ENCODE assay signal across 1 cellular context in genomic region chr12:123033392-123034021, GRCh38.
TF ChIP-seq lines count a peak whose summit lies in the region.

No MANE protein-coding gene starts in this region.

TF ChIP-seq in K562, 482 proteins besides CTCF, POLR2A, EP300 and RAD21 (continues in another document):
- no peak for TF ChIP-seq USF2 (CRISPR knock-in tag; IDR thresholded peaks at IDR 0.05)
- TF ChIP-seq, protein P1, sequence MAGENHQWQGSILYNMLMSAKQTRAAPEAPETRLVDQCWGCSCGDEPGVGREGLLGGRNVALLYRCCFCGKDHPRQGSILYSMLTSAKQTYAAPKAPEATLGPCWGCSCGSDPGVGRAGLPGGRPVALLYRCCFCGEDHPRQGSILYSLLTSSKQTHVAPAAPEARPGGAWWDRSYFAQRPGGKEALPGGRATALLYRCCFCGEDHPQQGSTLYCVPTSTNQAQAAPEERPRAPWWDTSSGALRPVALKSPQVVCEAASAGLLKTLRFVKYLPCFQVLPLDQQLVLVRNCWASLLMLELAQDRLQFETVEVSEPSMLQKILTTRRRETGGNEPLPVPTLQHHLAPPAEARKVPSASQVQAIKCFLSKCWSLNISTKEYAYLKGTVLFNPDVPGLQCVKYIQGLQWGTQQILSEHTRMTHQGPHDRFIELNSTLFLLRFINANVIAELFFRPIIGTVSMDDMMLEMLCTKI (IDR thresholded peaks at IDR 0.05; ENCODE audit: partially characterized antibody): no peak
- no peak for TF ChIP-seq ELF1 (tag; IDR thresholded peaks at IDR 0.05)
- no peak for TF ChIP-seq ZNF140 (CRISPR knock-in tag; IDR thresholded peaks at IDR 0.05)
- no peak for TF ChIP-seq KLF13 (tag; IDR thresholded peaks at IDR 0.05; ENCODE audit: borderline replicate concordance, low read depth)
- TF ChIP-seq HNRNPL (IDR thresholded peaks at IDR 0.05; ENCODE audit: low read depth, low read length): no peak
- no peak for TF ChIP-seq POLR2B (IDR thresholded peaks at IDR 0.05; ENCODE audit: low read depth, partially characterized antibody)
- TF ChIP-seq TCFL5 (CRISPR knock-in tag; conservative IDR thresholded peaks at IDR 0.05): no peak
- peak; percentile 54; the same call in 1 of the 2 replicates for TF ChIP-seq ZNF592 (IDR thresholded peaks at IDR 0.05)
- no peak for TF ChIP-seq PHB (CRISPR knock-in tag; IDR thresholded peaks at IDR 0.05)
- TF ChIP-seq POLR2AphosphoS2 (IDR thresholded peaks at IDR 0.05; ENCODE audit: low read length): no peak
- TF ChIP-seq ZNF668 (CRISPR knock-in tag; IDR thresholded peaks at IDR 0.05): no peak
- TF ChIP-seq RFX1 (IDR thresholded peaks at IDR 0.05): no peak
- TF ChIP-seq ELK1 (CRISPR knock-in tag; IDR thresholded peaks at IDR 0.05): no peak
- peak; percentile 79 for TF ChIP-seq FOSL1 (tag; conservative IDR thresholded peaks at IDR 0.05)
- no peak for TF ChIP-seq ZC3H8 (IDR thresholded peaks at IDR 0.05)
- no peak for TF ChIP-seq NFIX (CRISPR knock-in tag; IDR thresholded peaks at IDR 0.05; ENCODE audit: low read depth)
- no peak for TF ChIP-seq HIVEP1 (CRISPR knock-in tag; IDR thresholded peaks at IDR 0.05)
- TF ChIP-seq CEBPG (CRISPR knock-in tag; IDR thresholded peaks at IDR 0.05): no peak; the same call in 1 of the 2 replicates
- no peak; a peak in 1 of 4 replicates for TF ChIP-seq CEBPG (tag; conservative IDR thresholded peaks at IDR 0.05 in 1 of 2, IDR thresholded peaks at IDR 0.05 in 1 of 2)
- TF ChIP-seq DACH1 (IDR thresholded peaks at IDR 0.05; ENCODE audit: partially characterized antibody): no peak
- no peak for TF ChIP-seq RBFOX2 (IDR thresholded peaks at IDR 0.05; ENCODE audit: low read depth, low read length)
- no peak for TF ChIP-seq BRF2 (IDR thresholded peaks at IDR 0.05; ENCODE audit: borderline replicate concordance, insufficient read depth, insufficient read length)
- TF ChIP-seq XRCC5 (IDR thresholded peaks at IDR 0.05; ENCODE audit: low read depth, low read length): no peak
- no peak for TF ChIP-seq U2AF1 (optimal IDR thresholded peaks at IDR 0.05; ENCODE audit: low read depth, low read length)
- peak; percentile 84 for TF ChIP-seq CBFA2T3 (IDR thresholded peaks at IDR 0.05)
- TF ChIP-seq SRSF3 (IDR thresholded peaks at IDR 0.05; ENCODE audit: insufficient read depth, low read length): no peak
- TF ChIP-seq ZNF282 (CRISPR knock-in tag; IDR thresholded peaks at IDR 0.05): no peak
- peak; percentile 21; the same call in 1 of the 2 replicates for TF ChIP-seq ZNF311 (CRISPR knock-in tag; IDR thresholded peaks at IDR 0.05)
- no peak for TF ChIP-seq HNRNPK (IDR thresholded peaks at IDR 0.05; ENCODE audit: low read depth, low read length, poor library complexity, severe bottlenecking)
- TF ChIP-seq ELF2 (CRISPR knock-in tag; IDR thresholded peaks at IDR 0.05): no peak
- TF ChIP-seq MNT (conservative IDR thresholded peaks at IDR 0.05): 0 out of 4 replicates have a peak, but pooled peaks of 1 of the 2 experiments have one; percentile 31
- no peak for TF ChIP-seq EZH2 (IDR thresholded peaks at IDR 0.05; ENCODE audit: borderline replicate concordance, low read depth, low read length)
- TF ChIP-seq ZKSCAN3 (CRISPR knock-in tag; IDR thresholded peaks at IDR 0.05): no peak
- TF ChIP-seq ZC3H4 (CRISPR knock-in tag; IDR thresholded peaks at IDR 0.05; ENCODE audit: borderline replicate concordance): no peak
- TF ChIP-seq PRDM10 (IDR thresholded peaks at IDR 0.05; ENCODE audit: partially characterized antibody): no peak
- no peak for TF ChIP-seq ZNF224 (CRISPR knock-in tag; IDR thresholded peaks at IDR 0.05)
- no peak for TF ChIP-seq ZNF76 (CRISPR knock-in tag; IDR thresholded peaks at IDR 0.05; ENCODE audit: borderline replicate concordance)
- no peak for TF ChIP-seq MYBL2 (IDR thresholded peaks at IDR 0.05; ENCODE audit: low read depth)
- no peak for TF ChIP-seq MYBL2 (CRISPR knock-in tag; IDR thresholded peaks at IDR 0.05; ENCODE audit: borderline replicate concordance)
- TF ChIP-seq ETS2 (tag; IDR thresholded peaks at IDR 0.05; ENCODE audit: borderline replicate concordance, poor library complexity, severe bottlenecking): no peak
- no peak for TF ChIP-seq SLC30A9 (CRISPR knock-in tag; IDR thresholded peaks at IDR 0.05)
- TF ChIP-seq PHF8 (IDR thresholded peaks at IDR 0.05; ENCODE audit: borderline replicate concordance, low read length): no peak
- TF ChIP-seq, protein P2, sequence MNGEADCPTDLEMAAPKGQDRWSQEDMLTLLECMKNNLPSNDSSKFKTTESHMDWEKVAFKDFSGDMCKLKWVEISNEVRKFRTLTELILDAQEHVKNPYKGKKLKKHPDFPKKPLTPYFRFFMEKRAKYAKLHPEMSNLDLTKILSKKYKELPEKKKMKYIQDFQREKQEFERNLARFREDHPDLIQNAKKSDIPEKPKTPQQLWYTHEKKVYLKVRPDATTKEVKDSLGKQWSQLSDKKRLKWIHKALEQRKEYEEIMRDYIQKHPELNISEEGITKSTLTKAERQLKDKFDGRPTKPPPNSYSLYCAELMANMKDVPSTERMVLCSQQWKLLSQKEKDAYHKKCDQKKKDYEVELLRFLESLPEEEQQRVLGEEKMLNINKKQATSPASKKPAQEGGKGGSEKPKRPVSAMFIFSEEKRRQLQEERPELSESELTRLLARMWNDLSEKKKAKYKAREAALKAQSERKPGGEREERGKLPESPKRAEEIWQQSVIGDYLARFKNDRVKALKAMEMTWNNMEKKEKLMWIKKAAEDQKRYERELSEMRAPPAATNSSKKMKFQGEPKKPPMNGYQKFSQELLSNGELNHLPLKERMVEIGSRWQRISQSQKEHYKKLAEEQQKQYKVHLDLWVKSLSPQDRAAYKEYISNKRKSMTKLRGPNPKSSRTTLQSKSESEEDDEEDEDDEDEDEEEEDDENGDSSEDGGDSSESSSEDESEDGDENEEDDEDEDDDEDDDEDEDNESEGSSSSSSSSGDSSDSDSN (IDR thresholded peaks at IDR 0.05; ENCODE audit: borderline replicate concordance in 1 of 2, low read depth in 2 of 2, low read length in 2 of 2): no peak
